ENCODE assay signal across 11 cellular contexts in the genomic region with DNA sequence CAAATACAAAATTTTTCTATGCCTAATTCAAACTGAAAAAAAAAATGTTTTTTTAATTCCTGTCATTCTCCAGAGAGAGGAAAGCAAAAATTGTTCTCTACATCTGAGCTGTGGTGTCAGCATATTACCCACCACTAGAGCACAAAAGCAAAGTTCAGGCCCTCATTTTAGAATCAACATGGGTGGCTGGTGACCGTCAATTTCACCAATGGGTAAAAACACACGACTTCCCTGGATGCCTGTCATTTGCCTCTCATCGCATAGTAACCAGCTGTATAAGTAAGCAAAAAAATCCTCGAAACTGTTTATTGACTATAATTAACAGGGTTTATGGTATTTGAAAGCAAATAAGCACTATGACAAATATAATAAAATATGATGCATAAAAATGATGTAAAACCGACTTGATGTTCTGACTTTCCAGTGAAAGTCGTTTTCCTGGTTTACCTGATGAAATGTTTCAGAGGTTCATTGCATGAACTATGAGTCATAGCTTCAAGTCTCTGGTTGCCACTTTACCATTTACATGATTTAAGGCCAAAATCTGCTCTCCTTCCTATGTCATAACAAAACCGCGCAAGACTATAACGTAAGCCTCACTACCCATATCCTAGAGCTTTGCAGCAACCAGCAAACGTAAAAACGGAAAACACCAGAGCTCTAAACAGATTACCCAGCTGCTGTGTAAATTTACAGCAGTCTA.
DNase-seq lines count a peak whose midpoint lies in the region; ATAC-seq, FAIRE-seq and TF ChIP-seq lines count a peak whose summit lies in the region.
"Had no signal": no experiment of that assay in that cellular context is flagged by ENCODE, and none has a peak within 500 bp of the region (broad histone marks: within the 10 kb centered on the region; RNA-seq: fewer than 3 reads in every experiment).

No MANE protein-coding gene starts in this region.

- peaks cover 46% of the 10 kb centered on the region for H3K4me1 Mint-ChIP-seq in chondrocyte (ENCODE audit: low read depth)
- peaks cover 40% of the 10 kb centered on the region for H3K4me1 Mint-ChIP-seq in osteocyte (ENCODE audit: unreplicated experiment)

- H3K36me3 Mint-ChIP-seq in chondrocyte (ENCODE audit: low read depth): no peaks in the 10 kb centered on the region
- no peaks in the 10 kb centered on the region for H3K36me3 Mint-ChIP-seq in osteocyte (ENCODE audit: unreplicated experiment)

- peak; percentile 11 for FAIRE-seq in H54 (lab: Jason Lieb, UNC)

- H3K9me3 Mint-ChIP-seq in chondrocyte (ENCODE audit: low read depth) (no peaks in the 10 kb centered on the region), osteocyte (ENCODE audit: unreplicated experiment) (no peaks in the 10 kb centered on the region)
- H3K9me3 Mint-ChIP-seq: activated T-helper 2 cell treated with anti-CD3 and anti-CD28 coated beads, Interferon-gamma antibody, Interleukin-2, Interleukin-4, amounts not matched to agents 10 μg/mL and 5 μg/mL and 100 μg/mL, durations not matched to agents 14 hours and 24 hours and 36 hours had no signal

- DNase-seq in H54 (ENCODE audit: insufficient read length, low spot score) (no peak), NOMO-1 (lab: John Stamatoyannopoulos, UW; ENCODE audit: unreplicated experiment in 2 of 2) (peak; percentile 87 to 95), chondrocyte (ENCODE audit: low spot score) (no peak), putamen (ENCODE audit: low spot score) (peak; percentile 20), NCI-H2029 (lab: John Stamatoyannopoulos, UW) (no peak), osteocyte (ENCODE audit: extremely low spot score, unreplicated experiment) (no peak), GM10266 (ENCODE audit: extremely low spot score) (no peak)
- DNase-seq: DND-41, Kasumi-1 had no signal

- peak overlapping the region; percentile 34 for H3K27ac Mint-ChIP-seq in chondrocyte (ENCODE audit: unreplicated experiment)
- no peak overlapping the region for H3K27ac Mint-ChIP-seq in osteocyte (ENCODE audit: unreplicated experiment)
- H3K27ac Mint-ChIP-seq: activated T-helper 2 cell treated with anti-CD3 and anti-CD28 coated beads, Interferon-gamma antibody, Interleukin-2, Interleukin-4, amounts not matched to agents 10 μg/mL and 5 μg/mL and 100 μg/mL, durations not matched to agents 14 hours and 24 hours and 36 hours had no signal

- H3K4me3 Mint-ChIP-seq in chondrocyte (ENCODE audit: unreplicated experiment): no peak overlapping the region
- H3K4me3 Mint-ChIP-seq in osteocyte (ENCODE audit: unreplicated experiment): no peak overlapping the region

- H3K27me3 Mint-ChIP-seq in chondrocyte (ENCODE audit: low read depth) (no peaks in the 10 kb centered on the region), osteocyte (ENCODE audit: unreplicated experiment) (no peaks in the 10 kb centered on the region)

- peak; percentile 33 for TF ChIP-seq CTCF in chondrocyte (IDR thresholded peaks at IDR 0.05)
- no peak for TF ChIP-seq CTCF in osteocyte (IDR thresholded peaks at IDR 0.05)
- TF ChIP-seq CTCF in GM10266 (IDR thresholded peaks at IDR 0.05; ENCODE audit: control insufficient read depth, insufficient read depth, low read depth, missing control alignments): no peak

- no peak for TF ChIP-seq POLR2A in H54 (IDR thresholded peaks at IDR 0.05; ENCODE audit: low read depth, low read length)

- no peak for ATAC-seq in HG02885 (IDR thresholded peaks at IDR 0.05; ENCODE audit: poor library complexity, unreplicated experiment)

Comparison
In these comparisons a context has a peak if more than half of its experiments do, and no peak if none do; other contexts are left out.
1. DNase-seq: peak in NOMO-1 (2 of 2) and putamen (single experiment); none in H54 (single experiment), chondrocyte (single experiment), NCI-H2029 (single experiment), osteocyte (single experiment) and GM10266 (single experiment).